ENCODE assay signal across 21 cellular contexts in the genomic region with DNA sequence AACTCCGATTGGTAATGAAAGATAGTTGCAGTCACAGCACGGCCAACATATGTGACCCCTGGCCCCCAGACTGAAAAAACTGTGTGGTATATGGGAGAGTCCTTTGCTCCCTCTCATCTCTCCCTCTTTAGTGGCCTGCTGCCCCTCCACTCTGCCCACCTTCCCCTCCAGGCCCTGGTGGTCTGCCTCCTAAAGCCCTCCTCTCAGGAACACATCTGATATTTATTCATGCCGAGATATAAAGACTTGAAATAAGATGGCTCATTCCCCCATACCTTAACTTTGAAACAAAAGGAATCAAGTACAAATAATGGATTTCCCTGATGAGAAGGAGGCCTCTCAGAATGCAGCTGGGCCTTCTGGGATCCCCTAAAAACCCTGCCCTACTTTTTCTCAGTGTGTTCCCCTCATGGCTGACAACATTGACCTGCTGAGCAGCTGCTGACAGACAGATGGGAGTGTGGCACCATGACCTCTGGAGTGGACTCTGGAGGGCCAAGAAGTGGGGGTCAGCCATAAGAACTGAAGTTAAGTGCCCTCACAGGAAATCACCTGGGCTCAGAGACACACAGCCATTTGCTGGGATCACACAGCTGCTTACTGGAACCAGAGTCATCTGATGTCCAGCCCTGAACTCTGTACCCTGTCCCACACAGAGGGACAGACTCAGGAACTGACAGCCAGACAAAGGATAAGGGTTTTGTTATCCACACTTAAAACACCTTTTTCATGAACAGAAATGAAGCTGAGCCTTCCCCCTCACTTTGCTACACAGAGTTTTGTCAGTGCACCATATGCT. TPM values are rescaled to one million over a fixed set of nuclear protein-coding genes. Genes with fewer than 3 reads are reported as not detected.
DNase-seq lines count a peak whose midpoint lies in the region; ATAC-seq and TF ChIP-seq lines count a peak whose summit lies in the region.
"Had no signal": no experiment of that assay in that cellular context is flagged by ENCODE, and none has a peak within 500 bp of the region (broad histone marks: within the 10 kb centered on the region; RNA-seq: fewer than 3 reads in every experiment).

No MANE protein-coding gene starts in this region.

- no peaks in the 10 kb centered on the region for H3K9me3 ChIP-seq in esophagus muscularis mucosa
- no peaks in the 10 kb centered on the region for H3K9me3 ChIP-seq in liver (ENCODE audit: control insufficient read depth in 4 of 4, low read length in 3 of 4)
- H3K9me3 ChIP-seq in neuronal stem cell (replicated peaks in 1 of 2; ENCODE audit: control insufficient read depth in 2 of 2, insufficient read depth in 1 of 2, low read depth in 1 of 2, low read length in 2 of 2): no peaks in the 10 kb centered on the region
- H3K9me3 ChIP-seq in osteoblast (ENCODE audit: low read depth, low read length): no peaks in the 10 kb centered on the region
- H3K9me3 ChIP-seq: HAP-1 had no signal

- H4K8ac ChIP-seq in neuronal stem cell (ENCODE audit: low read depth, low read length): no peak overlapping the region

- no peak overlapping the region for H3K4me2 ChIP-seq in neuronal stem cell (ENCODE audit: insufficient read depth, low read length, poor library complexity, severe bottlenecking)
- H3K4me2 ChIP-seq in osteoblast (ENCODE audit: insufficient read depth, low read length): no peak overlapping the region

- no peak overlapping the region for H2BK120ac ChIP-seq in neuronal stem cell (ENCODE audit: low read depth, low read length)

- H3K27ac ChIP-seq in esophagus muscularis mucosa (replicated peaks in 1 of 4) (no peak overlapping the region), liver (ENCODE audit: low read depth in 1 of 2, low read length in 2 of 2) (no peak overlapping the region), neuronal stem cell (replicated peaks; ENCODE audit: low read length) (no peak overlapping the region), osteoblast (ENCODE audit: low read depth, low read length) (no peak overlapping the region)

- H4K91ac ChIP-seq in neuronal stem cell (ENCODE audit: low read depth, low read length, poor library complexity): no peak overlapping the region

- H3K4me1 ChIP-seq in esophagus muscularis mucosa (no peaks in the 10 kb centered on the region), liver (ENCODE audit: control insufficient read depth in 4 of 4, insufficient read depth in 4 of 4, low read length in 3 of 4) (no peaks in the 10 kb centered on the region), neuronal stem cell (ENCODE audit: control insufficient read depth in 2 of 2, insufficient read depth in 1 of 2, low read depth in 1 of 2, low read length in 2 of 2) (no peaks in the 10 kb centered on the region), osteoblast (ENCODE audit: insufficient read depth, low read length) (no peaks in the 10 kb centered on the region)
- H3K4me1 ChIP-seq: HAP-1 had no signal

- H3K23ac ChIP-seq in neuronal stem cell (ENCODE audit: low read depth, low read length, poor library complexity): no peak overlapping the region

- H3K18ac ChIP-seq in neuronal stem cell (ENCODE audit: low read length): peak overlapping the region; percentile 12

- TF ChIP-seq EP300 in esophagus muscularis mucosa (IDR thresholded peaks at IDR 0.05): no peak

- no peak overlapping the region for H3K14ac ChIP-seq in neuronal stem cell (ENCODE audit: low read length)

- no peak overlapping the region for H2AK5ac ChIP-seq in neuronal stem cell (ENCODE audit: low read depth, low read length)

- no peak overlapping the region for H3K4ac ChIP-seq in neuronal stem cell (ENCODE audit: low read length)

- H3K27me3 ChIP-seq in esophagus muscularis mucosa (no peaks in the 10 kb centered on the region), liver (ENCODE audit: control insufficient read depth in 4 of 4, insufficient read depth in 4 of 4, low read length in 3 of 4) (no peaks in the 10 kb centered on the region), neuronal stem cell (ENCODE audit: control insufficient read depth in 3 of 3, insufficient read depth in 3 of 3, low read depth in 1 of 3, low read length in 3 of 3) (no peaks in the 10 kb centered on the region), osteoblast (ENCODE audit: insufficient read depth, low read length) (no peaks in the 10 kb centered on the region)

- H2BK12ac ChIP-seq in neuronal stem cell (ENCODE audit: low read length): no peak overlapping the region

- H3K79me2 ChIP-seq in osteoblast (ENCODE audit: insufficient read depth, low read length): no peaks in the 10 kb centered on the region

- H3K4me3 ChIP-seq in esophagus muscularis mucosa (no peak overlapping the region), liver (ENCODE audit: low read depth in 1 of 3, low read length in 3 of 3) (no peak overlapping the region), neuronal stem cell (ENCODE audit: low read length in 2 of 2) (no peak overlapping the region), osteoblast (ENCODE audit: insufficient read depth, low read length) (no peak overlapping the region)
- H3K4me3 ChIP-seq: HAP-1 had no signal

- TF ChIP-seq RAD21 in liver (IDR thresholded peaks at IDR 0.05): no peak

- WGBS in esophagus muscularis mucosa: 69% methylated on average over 3 of the region's 3 CpGs
- WGBS in liver: 86% methylated on average over 3 of the region's 3 CpGs
- no CpG with 5 or more reads among the region's 3 CpGs for WGBS in neuronal stem cell (ENCODE audit: extremely low coverage in 2 of 2, insufficient read length in 2 of 2, insufficient replicate concordance in 1 of 2), 2 donors

- intact Hi-C loops in esophagus muscularis mucosa (cut with DNase I): no loop called here

- no peak for TF ChIP-seq CTCF in esophagus muscularis mucosa (IDR thresholded peaks at IDR 0.05)
- no peak for TF ChIP-seq CTCF in liver (IDR thresholded peaks at IDR 0.05; ENCODE audit: low read depth, low read length, missing input control)
- no peak for TF ChIP-seq CTCF in osteoblast (IDR thresholded peaks at IDR 0.05; ENCODE audit: extremely low read depth, low read depth, low read length)

- no peak overlapping the region for H2BK5ac ChIP-seq in neuronal stem cell (ENCODE audit: low read length)

- no peaks in the 10 kb centered on the region for H3K79me1 ChIP-seq in neuronal stem cell (ENCODE audit: low read depth, low read length)

- H3K9ac ChIP-seq in liver (ENCODE audit: low read depth in 1 of 2, low read length in 2 of 2) (no peak overlapping the region), neuronal stem cell (ENCODE audit: low read depth, low read length, poor library complexity) (no peak overlapping the region)

- TF ChIP-seq POLR2A in esophagus muscularis mucosa (IDR thresholded peaks at IDR 0.05; ENCODE audit: low read depth): no peak

- no peak overlapping the region for H2BK15ac ChIP-seq in neuronal stem cell (ENCODE audit: low read length)

- ATAC-seq in GM19463 (IDR thresholded peaks at IDR 0.05; ENCODE audit: unreplicated experiment) (no peak), GM21786 (IDR thresholded peaks at IDR 0.05; ENCODE audit: unreplicated experiment) (no peak)

- H3K36me3 ChIP-seq in esophagus muscularis mucosa (no peaks in the 10 kb centered on the region), liver (ENCODE audit: control insufficient read depth in 4 of 4, insufficient read depth in 3 of 4, low read depth in 1 of 4, low read length in 3 of 4) (no peaks in the 10 kb centered on the region), neuronal stem cell (replicated peaks in 1 of 2; ENCODE audit: control insufficient read depth in 2 of 2, insufficient read depth in 2 of 2, low read length in 2 of 2) (no peaks in the 10 kb centered on the region), osteoblast (ENCODE audit: insufficient read depth, low read length) (no peaks in the 10 kb centered on the region)
- H3K36me3 ChIP-seq: HAP-1 had no signal

- DNase-seq in esophagus muscularis mucosa (ENCODE audit: extremely low spot score): peak; percentile 75
- DNase-seq in neuronal stem cell (ENCODE audit: low spot score): no peak
- DNase-seq in osteoblast (ENCODE audit: insufficient read length, low spot score, missing footprints): no peak
- DNase-seq: C1 segment of cervical spinal cord; Calu3; CD4-positive, alpha-beta memory T cell; COR-L47; DMS53; DMS79 treated with DMSO at 0.1 percent for 48 hours; GF-D8; GOT3; HFFc6 had no signal

- no peaks in the 10 kb centered on the region for H4K20me1 ChIP-seq in osteoblast (ENCODE audit: insufficient read depth, low read length)

- H2AFZ ChIP-seq in neuronal stem cell (ENCODE audit: low read length) (no peak overlapping the region), osteoblast (ENCODE audit: low read length) (no peak overlapping the region)

TF ChIP-seq in liver, 16 proteins besides CTCF, POLR2A, EP300 and RAD21:
- no peak for TF ChIP-seq SP1 (IDR thresholded peaks at IDR 0.05)
- TF ChIP-seq FOXA1 (IDR thresholded peaks at IDR 0.05): no peak
- no peak for TF ChIP-seq GABPA (IDR thresholded peaks at IDR 0.05 in 1 of 2, conservative IDR thresholded peaks at IDR 0.05 in 1 of 2)
- TF ChIP-seq ZBTB33 (IDR thresholded peaks at IDR 0.05): no peak
- peak; percentile 12 for TF ChIP-seq HNF4G (IDR thresholded peaks at IDR 0.05)
- TF ChIP-seq NR2F2 (IDR thresholded peaks at IDR 0.05): no peak
- TF ChIP-seq JUND (IDR thresholded peaks at IDR 0.05): no peak
- no peak for TF ChIP-seq YY1 (IDR thresholded peaks at IDR 0.05)
- TF ChIP-seq MAX (IDR thresholded peaks at IDR 0.05): no peak
- TF ChIP-seq HNF4A (conservative IDR thresholded peaks at IDR 0.05): peak; percentile 49 to 60
- no peak for TF ChIP-seq RXRA (IDR thresholded peaks at IDR 0.05)

RNA-seq across cellular contexts. Expression of gene ST8SIA3, which starts 39.8 kb away (rescaled TPM):
- total RNA-seq in esophagus muscularis mucosa: under 1 TPM in 3 of 4 donors, not detected in 1; under 0.01 to 0.17 (median 0.06) TPM
- 1 to 10 TPM in 1 of 2 donors, under 1 TPM in 1; under 0.01 to 3.0 TPM for total RNA-seq in liver
- polyA plus RNA-seq in liver: under 1 TPM; 0.07 to 0.57 TPM
- 0.84 TPM for polyA plus RNA-seq in neuronal stem cell (2013, experiment 1 of 2)
- 0.75 TPM for polyA plus RNA-seq in neuronal stem cell (2013, experiment 2 of 2)
- not detected in 2 replicates for total RNA-seq in osteoblast
- total RNA-seq: A172; A673; Calu3; CD4-positive, alpha-beta memory T cell; Daoy; G401; HFFc6 had no signal
- polyA plus RNA-seq: BJ; CD4-positive, alpha-beta memory T cell had no signal
